Comparison of ENCODE assay signal across 8 cellular contexts in genomic region chr13:99282264-99283231, GRCh38. TPM values are rescaled to one million over a fixed set of nuclear protein-coding genes. Genes with fewer than 3 reads are reported as not detected.
DNase-seq lines count a peak whose midpoint lies in the region; ATAC-seq and TF ChIP-seq lines count a peak whose summit lies in the region.

No MANE protein-coding gene starts in this region.

- peak overlapping the region; percentile 88 to 100 (median 99) for H3K27ac Mint-ChIP-seq in CD4-positive, alpha-beta memory T cell
- no peak overlapping the region for H3K27ac Mint-ChIP-seq in type B pancreatic cell

- no peaks in the 10 kb centered on the region for H3K36me3 ChIP-seq in CD4-positive, alpha-beta memory T cell (ENCODE audit: insufficient read depth, low read length)

- no peaks in the 10 kb centered on the region for H3K27me3 ChIP-seq in CD4-positive, alpha-beta memory T cell (ENCODE audit: insufficient read depth, low read length)

- H3K27me3 Mint-ChIP-seq in CD4-positive, alpha-beta memory T cell: no peaks in the 10 kb centered on the region
- no peaks in the 10 kb centered on the region for H3K27me3 Mint-ChIP-seq in type B pancreatic cell

- H3K4me3 Mint-ChIP-seq in CD4-positive, alpha-beta memory T cell: peak overlapping the region; percentile 67 to 92 (median 82)
- no peak overlapping the region for H3K4me3 Mint-ChIP-seq in type B pancreatic cell

- H3K9me3 ChIP-seq in CD4-positive, alpha-beta memory T cell (ENCODE audit: control insufficient read depth in 1 of 2, low read length in 2 of 2): no peaks in the 10 kb centered on the region

- TF ChIP-seq CTCF in fibroblast of mammary gland (conservative IDR thresholded peaks at IDR 0.05; ENCODE audit: control insufficient read depth, insufficient read depth, low read depth, low read length) (no peak), type B pancreatic cell (conservative IDR thresholded peaks at IDR 0.05) (no peak)

- POLR2A ChIA-PET in CD4-positive, alpha-beta memory T cell (lab: Charles Lee; ENCODE audit: partially characterized antibody): interaction anchor here (0.7 to 10.2 kb wide), 28 partner anchors 11 to 195 kb away, joined by 3 to 406 read pairs (median 4); partner anchors contain the start of genes GPR183 and UBAC2

- peaks cover 100% of the 10 kb centered on the region for H3K4me1 ChIP-seq in CD4-positive, alpha-beta memory T cell (ENCODE audit: insufficient read depth, low read length)

- peaks cover 24 to 35% of the 10 kb centered on the region in 2 donors for H3K36me3 Mint-ChIP-seq in CD4-positive, alpha-beta memory T cell
- peaks cover 9% of the 10 kb centered on the region for H3K36me3 Mint-ChIP-seq in type B pancreatic cell

- ATAC-seq in GM19468 (IDR thresholded peaks at IDR 0.05; ENCODE audit: extremely low read depth, unreplicated experiment) (peak; percentile 44), HG03469 (IDR thresholded peaks at IDR 0.05; ENCODE audit: unreplicated experiment) (peak; percentile 41)

- CTCF ChIA-PET in CD4-positive, alpha-beta memory T cell (lab: Charles Lee; ENCODE audit: partially characterized antibody): interaction anchor here (1.0 to 12.4 kb wide), 16 partner anchors 10 to 154 kb away, joined by 3 to 139 read pairs (median 4); partner anchors contain the start of gene UBAC2

- peaks cover 78 to 100% (median 89%) of the 10 kb centered on the region in 4 donors for H3K4me1 Mint-ChIP-seq in CD4-positive, alpha-beta memory T cell
- H3K4me1 Mint-ChIP-seq in type B pancreatic cell (ENCODE audit: unreplicated experiment): peaks cover 32% of the 10 kb centered on the region

- intact Hi-C loops in CD4-positive, alpha-beta memory T cell (cut with micrococcal nuclease): loop anchor here (1.0 to 10.0 kb wide), 6 partner anchors 10 to 322 kb away; partner anchors contain the start of gene CLYBL

- H3K9me3 Mint-ChIP-seq in CD4-positive, alpha-beta memory T cell: no peaks in the 10 kb centered on the region
- H3K9me3 Mint-ChIP-seq in type B pancreatic cell: no peaks in the 10 kb centered on the region

- peak overlapping the region; percentile 66 for H3K27ac ChIP-seq in CD4-positive, alpha-beta memory T cell (ENCODE audit: low read depth, low read length)

- peak in 4 of 5 donors; percentile 57 to 73 (median 72) for DNase-seq in CD4-positive, alpha-beta memory T cell
- peak; percentile 36 for DNase-seq in fibroblast of mammary gland (ENCODE audit: low read depth)
- DNase-seq in type B pancreatic cell (ENCODE audit: extremely low spot score, unreplicated experiment): no peak
- DNase-seq in stimulated activated CD4-positive, alpha-beta T cell treated with anti-CD3 and anti-CD28 coated beads, Interleukin-12 subunit alpha, Interleukin-12 subunit beta, amount 100 ng/mL, for 4 hours: no peak
- DNase-seq in activated effector memory CD4-positive, alpha-beta T cell treated with Interleukin-2 at 50 U/mL for 16 hours: no peak
- DNase-seq in Kasumi-1 (lab: John Stamatoyannopoulos, UW): no peak

- peak overlapping the region in 1 of 2 donors; percentile 16 for H3K4me3 ChIP-seq in CD4-positive, alpha-beta memory T cell (ENCODE audit: low read length in 2 of 2)
- no peak overlapping the region for H3K4me3 ChIP-seq in fibroblast of mammary gland (ENCODE audit: control insufficient read depth, low read depth, low read length)

RNA-seq across cellular contexts. Expression of gene GPR18, which starts 24.4 kb away (rescaled TPM):
- 10 to 100 TPM; 21.5 to 22.8 TPM for total RNA-seq in CD4-positive, alpha-beta memory T cell
- 10 to 100 TPM; 23.1 to 29.5 TPM for polyA plus RNA-seq in CD4-positive, alpha-beta memory T cell
- not detected in 2 replicates for total RNA-seq in type B pancreatic cell (ENCODE audit: low replicate concordance)

RNA-seq across cellular contexts. Expression of gene GPR183, which starts 24.7 kb away (rescaled TPM):
- 100 to 1,000 TPM; 203 to 204 TPM for total RNA-seq in CD4-positive, alpha-beta memory T cell
- polyA plus RNA-seq in CD4-positive, alpha-beta memory T cell: 100 to 1,000 TPM; 563 to 954 TPM
- not detected in 2 replicates for total RNA-seq in type B pancreatic cell (ENCODE audit: low replicate concordance)

Comparison
In these comparisons a context has a peak if more than half of its experiments do, and no peak if none do; other contexts are left out.
1. DNase-seq: peak in CD4-positive, alpha-beta memory T cell (4 of 5) and fibroblast of mammary gland (single experiment); none in type B pancreatic cell (single experiment), stimulated activated CD4-positive, alpha-beta T cell treated with anti-CD3 and anti-CD28 coated beads, Interleukin-12 subunit alpha, Interleukin-12 subunit beta, amount 100 ng/mL, for 4 hours (single experiment), activated effector memory CD4-positive, alpha-beta T cell treated with Interleukin-2 at 50 U/mL for 16 hours (single experiment) and Kasumi-1 (0 of 2).
2. RNA of gene GPR18, which starts 24.4 kb away (total RNA-seq): 21.5 to 22.8 TPM in CD4-positive, alpha-beta memory T cell; not detected in type B pancreatic cell; every median in the first group is over 10 times any median in the second.
3. RNA of gene GPR183, which starts 24.7 kb away (total RNA-seq): 203 to 204 TPM in CD4-positive, alpha-beta memory T cell; not detected in type B pancreatic cell; every median in the first group is over 100 times any median in the second.